ENCODE assay signal across 8 cellular contexts in genomic region chr16:66660422-66661209, GRCh38. TPM values are rescaled to one million over a fixed set of nuclear protein-coding genes. Genes with fewer than 3 reads are reported as not detected.
DNase-seq lines count a peak whose midpoint lies in the region; ATAC-seq and TF ChIP-seq lines count a peak whose summit lies in the region.

No MANE protein-coding gene starts in this region.

- CTCF ChIA-PET in PC-3 (lab: Charles Lee), result interaction anchor here (0.5 to 1.1 kb wide), 3 partner anchors 52 to 212 kb away, joined by 3 to 6 read pairs (median 3); no protein-coding TSS in a partner anchor

- H3K27me3 Mint-ChIP-seq in GM23338 (ENCODE audit: insufficient read depth, low read depth, poor library complexity), result peaks cover 2% of the 10 kb centered on the region
- H3K27me3 Mint-ChIP-seq in endodermal cell (ENCODE audit: insufficient read depth), result no peaks in the 10 kb centered on the region

- H3K36me3 ChIP-seq in GM23338 (ENCODE audit: insufficient read depth) (no peaks in the 10 kb centered on the region), PC-3 (ENCODE audit: low read depth, low read length) (no peaks in the 10 kb centered on the region), endodermal cell (ENCODE audit: control insufficient read depth, insufficient read depth, low read length) (peaks cover 6% of the 10 kb centered on the region), lower lobe of right lung (no peaks in the 10 kb centered on the region), transverse colon (no peaks in the 10 kb centered on the region)

- H3K4me1 Mint-ChIP-seq in GM23338 (peaks cover 17% of the 10 kb centered on the region), endodermal cell (peaks cover 16% of the 10 kb centered on the region)

- H3K9me2 ChIP-seq in GM23338 (ENCODE audit: insufficient read depth) (no peaks in the 10 kb centered on the region), PC-3 (replicated peaks; ENCODE audit: low read length) (no peaks in the 10 kb centered on the region)

- no peak overlapping the region for H3K4me3 Mint-ChIP-seq in GM23338
- no peak overlapping the region for H3K4me3 Mint-ChIP-seq in endodermal cell

- H4K20me1 ChIP-seq in GM23338 (replicated peaks; ENCODE audit: insufficient read depth) (peaks cover 5% of the 10 kb centered on the region), PC-3 (ENCODE audit: low read length) (no peaks in the 10 kb centered on the region)

- no peak for TF ChIP-seq EP300 in transverse colon (IDR thresholded peaks at IDR 0.05; ENCODE audit: low read depth)

- BruUV-seq in PC-3 (replicated peaks; lab: Mats Ljungman, UMichigan), result no TSS peak

- H3F3A ChIP-seq in GM23338 (replicated peaks; ENCODE audit: low read depth) (no peaks in the 10 kb centered on the region), PC-3 (ENCODE audit: low read length, unreplicated experiment) (no peaks in the 10 kb centered on the region)

- 0 out of 2 replicates have a peak, but pooled peaks cover 5% of the 10 kb centered on the region for H3K4me1 ChIP-seq in GM23338 (ENCODE audit: insufficient read depth)
- peaks cover 21% of the 10 kb centered on the region for H3K4me1 ChIP-seq in PC-3 (ENCODE audit: insufficient read depth, low read length)
- peaks cover 7% of the 10 kb centered on the region for H3K4me1 ChIP-seq in endodermal cell (ENCODE audit: control insufficient read depth, insufficient read depth, low read length)
- peaks cover 22% of the 10 kb centered on the region for H3K4me1 ChIP-seq in lower lobe of right lung
- peaks cover 3 to 34% (median 17%) of the 10 kb centered on the region in 4 donors for H3K4me1 ChIP-seq in transverse colon

- DNase-seq in GM23338 (ENCODE audit: low spot score) (peak; percentile 45), PC-3 (peak; percentile 73), endodermal cell (peak; percentile 65), lower lobe of right lung (peak; percentile 66), transverse colon (peak; percentile 38), SIG-M5 (lab: John Stamatoyannopoulos, UW) (no peak)

- POLR2A ChIA-PET in PC-3 (lab: Charles Lee; ENCODE audit: unreplicated experiment), result no interaction called here

- no peaks in the 10 kb centered on the region for H3K9me3 ChIP-seq in PC-3 (ENCODE audit: low read length)
- no peaks in the 10 kb centered on the region for H3K9me3 ChIP-seq in endodermal cell (ENCODE audit: control insufficient read depth, low read length)
- no peaks in the 10 kb centered on the region for H3K9me3 ChIP-seq in lower lobe of right lung
- no peaks in the 10 kb centered on the region for H3K9me3 ChIP-seq in transverse colon

- H3K4me3 ChIP-seq in GM23338 (no peak overlapping the region), PC-3 (ENCODE audit: low read length) (peak overlapping the region; percentile 5; the same call in 1 of the 2 replicates), endodermal cell (ENCODE audit: low read length) (no peak overlapping the region), lower lobe of right lung (no peak overlapping the region), transverse colon (no peak overlapping the region)

- intact Hi-C loops in PC-3 (cut with micrococcal nuclease) (loop anchor here (5.0 kb wide), 1 partner anchor 37 kb away; the partner anchor contains the start of gene CMTM4), lower lobe of right lung (cut with DNase I) (no loop called here), transverse colon (cut with DNase I; ENCODE audit: low total_unique reads) (no loop called here)

- H3K9ac ChIP-seq in PC-3 (ENCODE audit: low read length) (no peak overlapping the region), endodermal cell (ENCODE audit: extremely low read depth, low read length, poor library complexity, severe bottlenecking) (no peak overlapping the region)

- H2AFZ ChIP-seq in GM23338, result no peak overlapping the region
- H2AFZ ChIP-seq in PC-3 (ENCODE audit: low read length), result peak overlapping the region; percentile 31; the same call in 1 of the 2 replicates

- no peaks in the 10 kb centered on the region for H3K36me3 Mint-ChIP-seq in GM23338 (ENCODE audit: low read depth)
- peaks cover 2% of the 10 kb centered on the region for H3K36me3 Mint-ChIP-seq in endodermal cell (ENCODE audit: low read depth)

- no peaks in the 10 kb centered on the region for H3K27me3 ChIP-seq in GM23338 (ENCODE audit: insufficient read depth)
- no peaks in the 10 kb centered on the region for H3K27me3 ChIP-seq in PC-3 (ENCODE audit: low read length)
- no peaks in the 10 kb centered on the region for H3K27me3 ChIP-seq in endodermal cell (ENCODE audit: control insufficient read depth, insufficient read depth, low read length, poor library complexity, severe bottlenecking)
- no peaks in the 10 kb centered on the region for H3K27me3 ChIP-seq in lower lobe of right lung (ENCODE audit: low read depth)
- H3K27me3 ChIP-seq in transverse colon, result no peaks in the 10 kb centered on the region

- H3K9me3 Mint-ChIP-seq in GM23338 (no peaks in the 10 kb centered on the region), endodermal cell (no peaks in the 10 kb centered on the region)

- H3K27ac Mint-ChIP-seq in GM23338 (peak overlapping the region; percentile 12; the same call in 1 of the 2 replicates), endodermal cell (peak overlapping the region; percentile 85)

- TF ChIP-seq POLR2A in transverse colon (IDR thresholded peaks at IDR 0.05), result no peak

- H3K4me2 ChIP-seq in GM23338 (no peak overlapping the region), PC-3 (ENCODE audit: low read length) (peak overlapping the region; percentile 57)

- H3K27ac ChIP-seq in GM23338 (ENCODE audit: low read depth), result 0 out of 2 replicates have a peak overlapping the region, but pooled peaks have one; percentile 27
- H3K27ac ChIP-seq in PC-3 (ENCODE audit: low read length), result peak overlapping the region; percentile 65
- H3K27ac ChIP-seq in endodermal cell (ENCODE audit: low read depth, low read length), result peak overlapping the region; percentile 42
- H3K27ac ChIP-seq in lower lobe of right lung, result peak overlapping the region; percentile 6
- peak overlapping the region; percentile 50 to 62 (median 57) for H3K27ac ChIP-seq in transverse colon

- peaks cover 34% of the 10 kb centered on the region; the same call in 1 of the 2 replicates for H3K79me2 ChIP-seq in GM23338 (replicated peaks; ENCODE audit: insufficient read depth)
- peaks cover 24% of the 10 kb centered on the region for H3K79me2 ChIP-seq in PC-3 (ENCODE audit: low read length)

- WGBS in endodermal cell (ENCODE audit: insufficient coverage in 1 of 2, insufficient read length in 1 of 2), 2 experiments, result 33 to 40% methylated on average over 4 to 9 of the region's 9 CpGs
- WGBS in transverse colon (ENCODE audit: low coverage in 1 of 2), 2 donors, result 23 to 36% methylated on average over 9 of the region's 9 CpGs

- in situ Hi-C loops in transverse colon (cut with MboI; ENCODE audit: low pct_ligation_motif_present in 1 of 4, low pct_unique_long_range_greater_than_20kb in 1 of 4, low sequenced_read_pairs in 3 of 4), result no loop called here

- TF ChIP-seq CTCF in GM23338 (conservative IDR thresholded peaks at IDR 0.05; ENCODE audit: low read depth in 2 of 2) (0 out of 4 replicates have a peak, but pooled peaks of 1 of the 2 experiments have one; percentile 4), PC-3 (conservative IDR thresholded peaks at IDR 0.05; ENCODE audit: low read depth, low read length) (0 out of 2 replicates have a peak, but pooled peaks have one; percentile 14), endodermal cell (conservative IDR thresholded peaks at IDR 0.05) (peak; percentile 28), lower lobe of right lung (IDR thresholded peaks at IDR 0.05) (peak; percentile 36), transverse colon (IDR thresholded peaks at IDR 0.05) (peak in 1 of 5 experiments; percentile 9)

- ATAC-seq in GM23338, result peak; percentile 93
- ATAC-seq in PC-3, result peak; percentile 96
- peak; percentile 94 for ATAC-seq in lower lobe of right lung
- no peak for ATAC-seq in GM19351 (IDR thresholded peaks at IDR 0.05; ENCODE audit: unreplicated experiment)
- ATAC-seq in HG02884 (IDR thresholded peaks at IDR 0.05; ENCODE audit: unreplicated experiment), result no peak

TF ChIP-seq in GM23338, 12 proteins besides CTCF, POLR2A, EP300 and RAD21 (continues in another document):
- TF ChIP-seq, protein P1, sequence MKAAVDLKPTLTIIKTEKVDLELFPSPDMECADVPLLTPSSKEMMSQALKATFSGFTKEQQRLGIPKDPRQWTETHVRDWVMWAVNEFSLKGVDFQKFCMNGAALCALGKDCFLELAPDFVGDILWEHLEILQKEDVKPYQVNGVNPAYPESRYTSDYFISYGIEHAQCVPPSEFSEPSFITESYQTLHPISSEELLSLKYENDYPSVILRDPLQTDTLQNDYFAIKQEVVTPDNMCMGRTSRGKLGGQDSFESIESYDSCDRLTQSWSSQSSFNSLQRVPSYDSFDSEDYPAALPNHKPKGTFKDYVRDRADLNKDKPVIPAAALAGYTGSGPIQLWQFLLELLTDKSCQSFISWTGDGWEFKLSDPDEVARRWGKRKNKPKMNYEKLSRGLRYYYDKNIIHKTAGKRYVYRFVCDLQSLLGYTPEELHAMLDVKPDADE (IDR thresholded peaks at IDR 0.05), result no peak
- TF ChIP-seq EZH2phosphoT487 (IDR thresholded peaks at IDR 0.05; ENCODE audit: unreplicated experiment), result no peak
- TF ChIP-seq STAT1 (IDR thresholded peaks at IDR 0.05; ENCODE audit: unreplicated experiment), result no peak

RNA-seq across cellular contexts. Expression of gene CMTM4, which starts 35.9 kb away (rescaled TPM):
- total RNA-seq in GM23338 (2014; rRNA removed; shearing (Covaris generic)), result 54.1 and 77.0 TPM in 2 replicates
- 14.1 and 14.4 TPM in 2 replicates for polyA plus RNA-seq in GM23338 (2016; fragmentation: Nextera tagmentation; extraction: Ambion mirVana)
- 16.9 and 17.0 TPM in 2 replicates for total RNA-seq in PC-3 (2014; rRNA removed)
- 10 to 100 TPM; 68.2 to 76.2 TPM for total RNA-seq in endodermal cell
- polyA plus RNA-seq in endodermal cell (2013, experiment 1 of 2), result 34.3 TPM
- 30.7 TPM for polyA plus RNA-seq in endodermal cell (2013, experiment 2 of 2)
- 52.5 TPM for total RNA-seq in lower lobe of right lung
- 100 to 1,000 TPM in 3 of 4 donors, 10 to 100 TPM in 1; 77.0 to 167 (median 163) TPM for total RNA-seq in transverse colon

RNA-seq across cellular contexts. Expression of gene CMTM3, which starts 56.1 kb away (rescaled TPM):
- 16.4 and 20.0 TPM in 2 replicates for total RNA-seq in GM23338 (2014; rRNA removed; shearing (Covaris generic))
- 16.6 and 17.5 TPM in 2 replicates for polyA plus RNA-seq in GM23338 (2016; fragmentation: Nextera tagmentation; extraction: Ambion mirVana)
- 6.4 and 9.5 TPM in 2 replicates for total RNA-seq in PC-3 (2014; rRNA removed)
- 10 to 100 TPM; 44.2 to 48.5 TPM for total RNA-seq in endodermal cell
- polyA plus RNA-seq in endodermal cell (2013, experiment 1 of 2), result 66.9 TPM
- 60.5 TPM for polyA plus RNA-seq in endodermal cell (2013, experiment 2 of 2)
- total RNA-seq in lower lobe of right lung, result 35.8 TPM
- 10 to 100 TPM in 1 of 4 donors, 1 to 10 TPM in 2, not detected in 1; 2.4 to 11.6 (median 6.1) TPM for total RNA-seq in transverse colon

Comparison
In these comparisons a context has a peak if more than half of its experiments do, and no peak if none do; other contexts are left out.
1. ATAC-seq: peak in GM23338 (single experiment), PC-3 (single experiment) and lower lobe of right lung (2 of 2); none in GM19351 (single experiment) and HG02884 (single experiment).
2. H3K27ac ChIP-seq: peak in every context shown above with its lines; median percentile 65 in PC-3; 57 in transverse colon; 42 in endodermal cell; 27 in GM23338; 6 in lower lobe of right lung.